9 cellular contexts compared by ENCODE assay signal in genomic region chrY:18023897-18024296, GRCh38. TPM values are rescaled to one million over a fixed set of nuclear protein-coding genes. Genes with fewer than 3 reads are reported as not detected.
"Had no signal": no experiment of that assay in that cellular context is flagged by ENCODE, and none has a peak within 500 bp of the region (broad histone marks: within the 10 kb centered on the region; RNA-seq: fewer than 3 reads in every experiment).

No MANE protein-coding gene starts in this region.

RNA-seq across cellular contexts. Expression of gene CDY2A, which starts 1.7 kb away (rescaled TPM):
- total RNA-seq: OCI-LY7, PC-3, PC-9, Peyer's patch, RPMI7951, SJCRH30, SJSA1, SK-MEL-5 had no signal
- polyA plus RNA-seq: SK-N-SH had no signal
